In the genomic region with DNA sequence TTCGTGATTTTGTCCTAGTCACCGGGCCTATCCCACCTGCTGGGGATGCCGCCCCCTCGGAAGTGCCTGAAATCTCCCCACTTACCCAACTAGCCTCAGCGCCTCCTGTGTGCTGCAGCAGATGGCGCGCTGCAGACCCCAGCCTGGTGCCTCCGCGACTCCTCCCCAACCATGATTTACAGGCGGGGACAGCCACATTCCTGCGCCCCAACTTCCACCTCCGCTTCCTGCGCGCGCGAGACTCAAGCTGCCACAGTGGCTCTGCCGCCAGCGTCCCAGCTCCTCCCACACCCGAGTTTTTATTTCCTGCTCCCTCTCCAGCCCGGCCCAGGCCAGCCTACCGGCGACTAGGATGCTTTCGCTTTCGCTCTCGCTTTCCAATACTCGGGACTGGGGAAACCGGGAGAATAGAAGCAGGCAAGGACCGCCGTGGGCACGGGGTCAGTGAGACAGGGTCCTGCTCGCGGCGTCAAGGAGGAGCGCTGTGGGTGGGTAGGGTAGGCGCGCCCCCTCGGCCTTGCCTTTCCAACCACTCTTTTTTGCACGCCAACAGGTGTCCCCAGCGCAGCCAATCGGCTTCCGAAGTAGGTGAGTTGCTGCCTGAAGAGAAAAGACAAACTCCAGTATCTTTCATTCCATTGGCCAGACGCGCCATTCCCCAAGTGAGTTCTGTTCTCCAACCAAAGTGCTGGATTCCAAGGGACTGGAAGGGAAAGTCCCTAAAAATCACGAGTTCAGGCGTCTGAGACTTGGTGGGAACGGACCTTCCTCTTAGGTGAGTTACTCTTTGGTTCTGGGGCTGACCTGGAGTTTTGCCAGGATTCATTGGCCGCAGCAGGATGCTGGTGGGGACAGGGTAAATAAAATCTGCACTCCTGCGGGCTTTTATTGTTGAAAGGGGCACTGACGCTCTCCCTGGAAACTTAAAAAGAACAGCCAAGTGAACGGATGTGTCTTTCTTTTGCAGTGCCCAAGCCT, we compare ENCODE assay signal across 8 cellular contexts. TPM values are rescaled to one million over a fixed set of nuclear protein-coding genes. Genes with fewer than 3 reads are reported as not detected.
A peak's percentile ranks its signal among the peaks of the same experiment; 100 is the strongest.
DNase-seq lines count a peak whose midpoint lies in the region; ATAC-seq, FAIRE-seq and TF ChIP-seq lines count a peak whose summit lies in the region.

Gene FAM111A (plus strand): TSS at position 327 of the 978 bp plus-strand sequence. CDS start 6,017 bp downstream, outside the sequence.

- CTCF ChIA-PET in HepG2 (lab: Yijun Ruan, JAX; ENCODE audit: low intra/inter-chr PET ratio, low total read pairs) = interaction anchor here (2.1 kb wide), 1 partner anchor 16 kb away, joined by 15 read pairs; no protein-coding TSS in a partner anchor

- intact Hi-C loops in dorsolateral prefrontal cortex (cut with DNase I) = loop anchor here (10.0 kb wide), 3 partner anchors 48 to 1498 kb away; partner anchors contain the start of gene YPEL4 (in 1 of the 2)
- intact Hi-C loops in HepG2 (cut with micrococcal nuclease; ENCODE audit: unreplicated experiment) = loop anchor here (1.0 to 10.0 kb wide), 2 partner anchors 15 to 62 kb away; no protein-coding TSS in a partner anchor

- in situ Hi-C loops in GM18951 (cut with MboI; ENCODE audit: low sequenced_read_pairs, unreplicated experiment) (no loop called here), HepG2 (cut with HindIII; ENCODE audit: extremely low pct_ligation_motif_present, low pct_unique_long_range_greater_than_20kb) (no loop called here)

- H3K4me3 ChIP-seq in dorsolateral prefrontal cortex = peak within 1 kb of the TSS; percentile 62 to 98 (median 83)
- H3K4me3 ChIP-seq in HepG2 (replicated peaks in 1 of 3; ENCODE audit: insufficient read depth in 1 of 3, low read depth in 2 of 3, low read length in 3 of 3) = peak within 1 kb of the TSS; percentile 79 to 82 (median 81)

- H3K27me3 ChIP-seq in dorsolateral prefrontal cortex (no peaks in the 10 kb centered on the region), HepG2 (ENCODE audit: control insufficient read depth in 1 of 2, insufficient read depth in 2 of 2, low read length in 2 of 2) (no peaks in the 10 kb centered on the region)

- DNase-seq in AG20443 (ENCODE audit: low spot score) (peak; percentile 91), NCI-H510A (lab: John Stamatoyannopoulos, UW) (peak; percentile 66), dorsolateral prefrontal cortex (peak; percentile 53 to 86 (median 75)), HepG2 (ENCODE audit: low spot score) (peak; percentile 78)
- peak; percentile 80 to 82 for DNase-seq in activated CD4-positive, alpha-beta T cell treated with anti-CD3 and anti-CD28 coated beads, Interleukin-2, amount 50 U/mL, for 4 hours
- peak; percentile 65 to 67 for DNase-seq in stimulated activated CD4-positive, alpha-beta T cell treated with anti-CD3 and anti-CD28 coated beads, Interleukin-2, amount 100 ng/mL, for 48 hours

- peak within 1 kb of the TSS; percentile 85 for H2AFZ ChIP-seq in HepG2 (ENCODE audit: low read length)

- peak; percentile 77 for FAIRE-seq in HepG2 (lab: Jason Lieb, UNC)

- peaks cover 50% of the 10 kb centered on the region for H3K4me1 ChIP-seq in HepG2 (ENCODE audit: insufficient read depth, low read length)

- no TSS peak for BruUV-seq in HepG2 (replicated peaks; lab: Mats Ljungman, UMichigan)

- H4K20me1 ChIP-seq in HepG2 (ENCODE audit: insufficient read depth, low read length) = no peaks in the 10 kb centered on the region

- POLR2A ChIA-PET in HepG2 (lab: Yijun Ruan, JAX) = interaction anchor here (0.6 to 1.0 kb wide), 5 partner anchors 15 to 37 kb away, joined by 3 to 10 read pairs (median 4); partner anchors contain the start of genes DTX4 and FAM111B

- H3K27ac ChIP-seq in dorsolateral prefrontal cortex = peak within 1 kb of the TSS in 56 of 59 donors; percentile 12 to 94 (median 80)
- H3K27ac ChIP-seq in HepG2 (ENCODE audit: extremely low read length, insufficient read depth, low read length) = peak within 1 kb of the TSS; percentile 74

- WGBS in HepG2 (ENCODE audit: low lambda C conversion rate) = under 1% methylated on average over 46 of the region's 50 CpGs

- peak in 48 of 56 donors; percentile 7 to 55 (median 34) for TF ChIP-seq CTCF in dorsolateral prefrontal cortex (IDR thresholded peaks at IDR 0.05 in 54 of 56, conservative IDR thresholded peaks at IDR 0.05 in 2 of 56; ENCODE audit: low read depth in 1 of 56, partially characterized antibody in 56 of 56)
- TF ChIP-seq CTCF in HepG2 (CRISPR knock-in tag; IDR thresholded peaks at IDR 0.05) = peak; percentile 74

- H3K36me3 ChIP-seq in HepG2 (replicated peaks in 1 of 2; ENCODE audit: control insufficient read depth in 1 of 2, insufficient read depth in 2 of 2, low read length in 2 of 2) = no peaks in the 10 kb centered on the region

- TF ChIP-seq EP300 in HepG2 (IDR thresholded peaks at IDR 0.05; ENCODE audit: low read depth in 2 of 2, low read length in 2 of 2) (no peak), HepG2 (CRISPR knock-in tag; IDR thresholded peaks at IDR 0.05; ENCODE audit: borderline replicate concordance) (no peak)

- TF ChIP-seq RAD21 in HepG2 (CRISPR knock-in tag; IDR thresholded peaks at IDR 0.05) = peak; percentile 46; the same call in 1 of the 2 replicates

- ATAC-seq in HG03196 (IDR thresholded peaks at IDR 0.05; ENCODE audit: unreplicated experiment) (peak; percentile 72), HepG2 (peak; percentile 94)

- H3K4me2 ChIP-seq in HepG2 (ENCODE audit: low read depth, low read length) = peak within 1 kb of the TSS; percentile 79

- H3K9me3 ChIP-seq in HepG2 (ENCODE audit: low read length) = no peaks in the 10 kb centered on the region

- H3K79me2 ChIP-seq in HepG2 (ENCODE audit: insufficient read depth, low read length) = no peaks in the 10 kb centered on the region

- peak within 1 kb of the TSS; percentile 58 for H3K9ac ChIP-seq in HepG2 (ENCODE audit: insufficient read depth, low read depth, low read length)

- TF ChIP-seq POLR2A in GM18951 (IDR thresholded peaks at IDR 0.05; ENCODE audit: extremely low read depth, insufficient read depth, insufficient read length) = peak; percentile 63
- peak; percentile 49; a peak in 3 of 4 replicates for TF ChIP-seq POLR2A in HepG2 (IDR thresholded peaks at IDR 0.05; ENCODE audit: insufficient read depth in 1 of 2, low read depth in 2 of 2, low read length in 2 of 2)

TF ChIP-seq in HepG2, 621 proteins besides CTCF, POLR2A, EP300 and RAD21 (continues in another document):
- peak; percentile 59 for TF ChIP-seq ZNF563 (CRISPR knock-in tag; IDR thresholded peaks at IDR 0.05)
- peak; percentile 54; the same call in 1 of the 2 replicates for TF ChIP-seq ZNF205 (CRISPR knock-in tag; IDR thresholded peaks at IDR 0.05)
- peak; percentile 81 for TF ChIP-seq ZMYM4 (CRISPR knock-in tag; IDR thresholded peaks at IDR 0.05)
- peak; percentile 46; the same call in 1 of the 2 replicates for TF ChIP-seq SP4 (CRISPR knock-in tag; IDR thresholded peaks at IDR 0.05)
- peak; percentile 59; the same call in 1 of the 2 replicates for TF ChIP-seq PITX1 (CRISPR knock-in tag; IDR thresholded peaks at IDR 0.05)
- TF ChIP-seq ZNF543 (CRISPR knock-in tag; IDR thresholded peaks at IDR 0.05) = peak; percentile 51
- peak; percentile 87 for TF ChIP-seq ZFP91 (CRISPR knock-in tag; IDR thresholded peaks at IDR 0.05; ENCODE audit: borderline replicate concordance)
- no peak for TF ChIP-seq IKZF4 (CRISPR knock-in tag; IDR thresholded peaks at IDR 0.05; ENCODE audit: borderline replicate concordance, low read depth, not compliant biosample characterization)
- TF ChIP-seq ZNF761 (CRISPR knock-in tag; conservative IDR thresholded peaks at IDR 0.05) = peak; percentile 72; the same call in 1 of the 2 replicates
- TF ChIP-seq FOXJ3 (CRISPR knock-in tag; IDR thresholded peaks at IDR 0.05; ENCODE audit: borderline replicate concordance) = peak; percentile 19; the same call in 1 of the 2 replicates
- peak; percentile 92 for TF ChIP-seq ZEB1 (IDR thresholded peaks at IDR 0.05; ENCODE audit: insufficient replicate concordance, low read depth)
- peak; percentile 90 for TF ChIP-seq TEAD3 (CRISPR knock-in tag; optimal IDR thresholded peaks at IDR 0.05; ENCODE audit: borderline replicate concordance)

RNA-seq across cellular contexts. Expression of gene FAM111A, which starts in this region (rescaled TPM):
- total RNA-seq in dorsolateral prefrontal cortex = 10 to 100 TPM in 53 of 120 experiments, 1 to 10 TPM in 67; 2.6 to 22.5 (median 9.5) TPM
- 13.5 and 17.0 TPM in 2 replicates for total RNA-seq in HepG2 (2016; rRNA removed; fragmentation: Illumina TruSeq; extraction: Trizol)
- total RNA-seq in HepG2 (2016; cell fraction: cytosol; rRNA removed; fragmentation: Illumina TruSeq; extraction: Trizol; ENCODE audit: low read depth) = 0.88 and 1.4 TPM in 2 replicates
- total RNA-seq in HepG2 (2016; cell fraction: insoluble cytoplasmic fraction; rRNA removed; fragmentation: Illumina TruSeq; extraction: Trizol) = 14.4 and 15.0 TPM in 2 replicates
- total RNA-seq in HepG2 (2016; cell fraction: membrane; rRNA removed; fragmentation: Illumina TruSeq; extraction: Trizol) = 4.5 and 6.7 TPM in 2 replicates
- total RNA-seq in HepG2 (2016; cell fraction: nucleus; rRNA removed; fragmentation: Illumina TruSeq; extraction: Trizol) = 17.0 and 17.9 TPM in 2 replicates
- polyA plus RNA-seq in HepG2 (2011; rRNA removed) = 3.2 and 3.9 TPM in 2 replicates
- 1.4 and 2.2 TPM in 2 replicates for polyA plus RNA-seq in HepG2 (2011; cell fraction: cytosol; rRNA removed)
- 8.9 and 11.1 TPM in 2 replicates for polyA plus RNA-seq in HepG2 (2011; cell fraction: nucleus; rRNA removed)
- 2.7 and 4.6 TPM in 2 replicates for polyA plus RNA-seq in HepG2 (2012)
- polyA plus RNA-seq in HepG2 (2016; cell fraction: cytosol; fragmentation: Illumina TruSeq; extraction: Trizol; ENCODE audit: low read depth) = 0.55 and 0.80 TPM in 2 replicates
- polyA plus RNA-seq in HepG2 (2016; cell fraction: insoluble cytoplasmic fraction; fragmentation: Illumina TruSeq; extraction: Trizol; ENCODE audit: low read depth) = 6.4 and 9.5 TPM in 2 replicates
- 1.7 and 2.3 TPM in 2 replicates for polyA plus RNA-seq in HepG2 (2016; cell fraction: membrane; fragmentation: Illumina TruSeq; extraction: Trizol; ENCODE audit: low read depth)
- polyA plus RNA-seq in HepG2 (2016; cell fraction: nucleus; fragmentation: Illumina TruSeq; extraction: Trizol; ENCODE audit: insufficient read depth, low read depth) = 28.5 and 30.8 TPM in 2 replicates
- 2.8 and 25.3 TPM in 2 replicates for polyA minus RNA-seq in HepG2 (2011; rRNA and poly(A)+ RNA removed; ENCODE audit: low replicate concordance)
- polyA minus RNA-seq in HepG2 (2011; cell fraction: cytosol; rRNA and poly(A)+ RNA removed) = 2.6 and 4.8 TPM in 2 replicates
- polyA minus RNA-seq in HepG2 (2011; cell fraction: nucleus; rRNA and poly(A)+ RNA removed) = 14.2 and 14.3 TPM in 2 replicates

Comparison
In these comparisons a context has a peak if more than half of its experiments do, and no peak if none do; other contexts are left out.
1. Peak in every context shown above with its lines: DNase-seq, ATAC-seq, H3K4me3 ChIP-seq and H3K27ac ChIP-seq.